Comparison of ENCODE assay signal across 8 cellular contexts in the genomic region with DNA sequence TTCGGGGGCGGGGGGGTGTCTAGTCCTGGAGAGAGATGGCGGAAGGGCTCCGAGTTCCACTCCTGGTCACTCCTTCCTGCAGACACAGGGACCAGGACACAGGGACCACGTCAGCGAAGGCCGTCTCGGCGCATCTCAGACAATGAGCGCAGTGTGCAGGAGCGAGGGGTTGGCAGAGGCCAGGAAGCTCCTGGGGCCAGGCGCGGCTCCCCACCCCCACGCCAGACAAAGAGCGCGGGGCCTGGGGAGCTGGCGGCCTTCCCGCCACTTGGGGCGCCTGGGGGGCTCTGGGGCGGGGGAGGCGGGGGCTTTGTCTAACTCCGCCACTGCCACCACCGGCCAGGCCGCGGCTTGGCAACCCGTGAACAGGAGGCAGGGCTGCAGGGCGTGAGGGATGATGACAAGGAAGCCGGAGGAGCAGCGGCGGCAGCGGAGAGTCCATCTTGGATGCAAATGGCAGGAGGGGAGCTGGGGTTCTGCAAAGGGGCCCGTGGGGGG. TPM values are rescaled to one million over a fixed set of nuclear protein-coding genes. Genes with fewer than 3 reads are reported as not detected.
DNase-seq lines count a peak whose midpoint lies in the region; ATAC-seq and TF ChIP-seq lines count a peak whose summit lies in the region.

No MANE protein-coding gene starts in this region.

- DNase-seq in ELR (ENCODE audit: low read depth) (peak; percentile 70), NCI-H1417 treated with DMSO at 0.1 percent for 48 hours (lab: John Stamatoyannopoulos, UW) (peak; percentile 54), activated gamma-delta T cell (lab: John Stamatoyannopoulos, UW) (peak; percentile 24), fibroblast of peridontal ligament (ENCODE audit: extremely low read depth) (peak; percentile 63), thyroid gland (peak; percentile 57 to 59)

- peak overlapping the region; percentile 58 for H3K9ac ChIP-seq in muscle layer of colon (ENCODE audit: low read length)

- intact Hi-C loops in thyroid gland (cut with DNase I) = no loop called here

- peaks cover 31% of the 10 kb centered on the region for H3K4me1 ChIP-seq in muscle layer of colon (ENCODE audit: insufficient read depth, low read length)
- peaks cover 19 to 21% of the 10 kb centered on the region in 2 donors for H3K4me1 ChIP-seq in thyroid gland

- H3K27ac ChIP-seq in muscle layer of colon (ENCODE audit: low read depth, low read length) (peak overlapping the region; percentile 88), thyroid gland (peak overlapping the region; percentile 55 to 85 (median 68))

- H3K27me3 ChIP-seq in muscle layer of colon (ENCODE audit: control insufficient read depth in 1 of 2, insufficient read depth in 2 of 2, low read length in 2 of 2) = no peaks in the 10 kb centered on the region
- no peaks in the 10 kb centered on the region for H3K27me3 ChIP-seq in thyroid gland

- ATAC-seq in GM18498 (IDR thresholded peaks at IDR 0.05; ENCODE audit: unreplicated experiment) = no peak
- ATAC-seq in HG02884 (IDR thresholded peaks at IDR 0.05; ENCODE audit: unreplicated experiment) = no peak

- no peak for TF ChIP-seq POLR2A in thyroid gland (IDR thresholded peaks at IDR 0.05)

- H3K4me3 ChIP-seq in muscle layer of colon (ENCODE audit: low read depth in 1 of 2, low read length in 2 of 2) = peak overlapping the region; percentile 50 to 66
- H3K4me3 ChIP-seq in thyroid gland (replicated peaks in 1 of 3) = peak overlapping the region in 1 of 3 donors; percentile 68

- TF ChIP-seq CTCF in thyroid gland (IDR thresholded peaks at IDR 0.05) = no peak

- H3K36me3 ChIP-seq in muscle layer of colon (ENCODE audit: insufficient read depth, low read length) (peaks cover 8% of the 10 kb centered on the region), thyroid gland (peaks cover 0 to 7% of the 10 kb centered on the region in 2 donors)

- no peaks in the 10 kb centered on the region for H3K9me3 ChIP-seq in muscle layer of colon (ENCODE audit: low read length)
- H3K9me3 ChIP-seq in thyroid gland = no peaks in the 10 kb centered on the region

- 16 to 39% methylated on average over 9 to 15 of the region's 32 CpGs for whole genome bisulfite sequencing in thyroid gland, 2 donors

RNA-seq across cellular contexts. Expression of a gene that starts 2.2 kb away (rescaled TPM):
- 10 to 100 TPM; 53.0 to 94.5 (median 68.5) TPM for total RNA-seq in thyroid gland

RNA-seq across cellular contexts. Expression of a gene that starts 36.2 kb away (rescaled TPM):
- 10 to 100 TPM; 14.4 to 17.9 (median 16.2) TPM for total RNA-seq in thyroid gland

RNA-seq across cellular contexts. Expression of a gene that starts 36.5 kb away (rescaled TPM):
- 10 to 100 TPM; 21.6 to 53.6 (median 39.1) TPM for total RNA-seq in thyroid gland
